16 cellular contexts compared by ENCODE assay signal in the genomic region with DNA sequence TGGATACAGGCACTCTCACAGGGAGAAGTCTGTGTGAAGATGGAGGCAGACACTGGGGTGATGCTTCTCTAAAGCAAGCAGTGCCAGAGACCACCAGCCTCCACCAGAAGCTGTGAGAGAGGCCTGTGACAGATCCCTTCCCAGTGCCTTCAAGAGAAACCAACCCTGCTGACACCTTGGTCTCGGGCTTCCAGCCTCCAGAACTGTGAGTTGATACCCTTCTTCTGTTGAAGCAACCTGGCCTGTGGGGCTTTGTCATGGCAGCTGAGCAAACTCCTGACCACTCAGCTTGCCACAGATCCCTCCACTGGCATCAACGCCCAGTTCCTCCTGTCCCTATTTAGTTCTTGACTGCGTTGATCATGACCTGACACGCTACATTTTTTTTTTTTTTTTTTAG. TPM values are rescaled to one million over a fixed set of nuclear protein-coding genes. Genes with fewer than 3 reads are reported as not detected.
A peak's percentile ranks its signal among the peaks of the same experiment; 100 is the strongest.
DNase-seq lines count a peak whose midpoint lies in the region; ATAC-seq, FAIRE-seq and TF ChIP-seq lines count a peak whose summit lies in the region.
"Had no signal": no experiment of that assay in that cellular context is flagged by ENCODE, and none has a peak within 500 bp of the region (broad histone marks: within the 10 kb centered on the region; RNA-seq: fewer than 3 reads in every experiment).

No MANE protein-coding gene starts in this region.

- FAIRE-seq in urothelium cell line (lab: Jason Lieb, UNC) = no peak
- FAIRE-seq: H1 had no signal

- H3K27ac Mint-ChIP-seq in T-helper 17 cell = no peak overlapping the region
- H3K27ac Mint-ChIP-seq: B cell; CD8-positive, alpha-beta T cell; H9 had no signal

- no peaks in the 10 kb centered on the region for H3K27me3 ChIP-seq in lower lobe of right lung (ENCODE audit: low read depth)
- no peaks in the 10 kb centered on the region for H3K27me3 ChIP-seq in effector memory CD4-positive, alpha-beta T cell (replicated peaks; ENCODE audit: control insufficient read depth, insufficient read depth, low read length, poor library complexity, severe bottlenecking)
- H3K27me3 ChIP-seq: BLaER1 treated with 17β-estradiol and CSF1 and Interleukin-3, amounts not matched to agents 10 nM and 100 nM had no signal

- no peak overlapping the region for H3K4me3 Mint-ChIP-seq in T-helper 17 cell
- H3K4me3 Mint-ChIP-seq: B cell; CD8-positive, alpha-beta T cell; H9 had no signal

- H3K4me3 ChIP-seq in HEK293 (ENCODE audit: low read depth, low read length) = no peak overlapping the region
- H3K4me3 ChIP-seq in lower lobe of right lung = no peak overlapping the region
- H3K4me3 ChIP-seq in effector memory CD4-positive, alpha-beta T cell (ENCODE audit: insufficient read depth, low read depth, low read length, poor library complexity, severe bottlenecking) = no peak overlapping the region
- H3K4me3 ChIP-seq: BLaER1 treated with 17β-estradiol and CSF1 and Interleukin-3, amounts not matched to agents 10 nM and 100 nM had no signal

- no peak for TF ChIP-seq CTCF in HEK293 (tag by site-specific recombination; IDR thresholded peaks at IDR 0.05)
- no peak for TF ChIP-seq CTCF in RWPE1 (conservative IDR thresholded peaks at IDR 0.05; ENCODE audit: low read depth)
- TF ChIP-seq CTCF in lower lobe of right lung (IDR thresholded peaks at IDR 0.05) = no peak

- no peaks in the 10 kb centered on the region for H3K4me1 Mint-ChIP-seq in T-helper 17 cell
- H3K4me1 Mint-ChIP-seq: B cell, H9 had no signal

- H3K4me1 ChIP-seq in HEK293 (ENCODE audit: control insufficient read depth, insufficient read depth, low read length) (no peaks in the 10 kb centered on the region), lower lobe of right lung (no peaks in the 10 kb centered on the region)
- no peaks in the 10 kb centered on the region for H3K4me1 ChIP-seq in effector memory CD4-positive, alpha-beta T cell (ENCODE audit: control insufficient read depth, insufficient read depth, low read length, poor library complexity, severe bottlenecking)
- H3K4me1 ChIP-seq: BLaER1 treated with 17β-estradiol and CSF1 and Interleukin-3, amounts not matched to agents 10 nM and 100 nM had no signal

- H3K9me3 ChIP-seq in HEK293 (ENCODE audit: control insufficient read depth, insufficient read depth, low read depth, low read length) = no peaks in the 10 kb centered on the region
- H3K9me3 ChIP-seq in lower lobe of right lung = no peaks in the 10 kb centered on the region
- no peaks in the 10 kb centered on the region for H3K9me3 ChIP-seq in T-helper 17 cell (ENCODE audit: control insufficient read depth, low read length, poor library complexity, severe bottlenecking)
- H3K9me3 ChIP-seq in effector memory CD4-positive, alpha-beta T cell (ENCODE audit: control insufficient read depth, low read length) = no peaks in the 10 kb centered on the region
- H3K9me3 ChIP-seq: BLaER1 treated with 17β-estradiol and CSF1 and Interleukin-3, amounts not matched to agents 10 nM and 100 nM had no signal

- ATAC-seq in lower lobe of right lung (no peak), T-helper 17 cell (no peak)
- ATAC-seq: CD8-positive, alpha-beta T cell had no signal

- H3K36me3 ChIP-seq in HEK293 (ENCODE audit: control insufficient read depth in 2 of 2, insufficient read depth in 1 of 2, low read length in 2 of 2) = peaks cover 12 to 90% of the 10 kb centered on the region in 2 experiments
- peaks cover 87% of the 10 kb centered on the region for H3K36me3 ChIP-seq in lower lobe of right lung
- H3K36me3 ChIP-seq in effector memory CD4-positive, alpha-beta T cell (ENCODE audit: control insufficient read depth, insufficient read depth, low read length) = peaks cover 75% of the 10 kb centered on the region

- no peaks in the 10 kb centered on the region for H3K27me3 Mint-ChIP-seq in T-helper 17 cell
- H3K27me3 Mint-ChIP-seq: B cell had no signal

- H3K36me3 Mint-ChIP-seq in T-helper 17 cell (ENCODE audit: low read depth) = peaks cover 2% of the 10 kb centered on the region

- CTCF ChIA-PET in HEK293 (lab: Yijun Ruan, JAX) = interaction anchor here (0.8 kb wide), 1 partner anchor 26 kb away, joined by 6 read pairs; no protein-coding TSS in a partner anchor
- CTCF ChIA-PET in RWPE1 (lab: Yijun Ruan, JAX) = no interaction called here

- POLR2A ChIA-PET in HEK293 (lab: Yijun Ruan, JAX) = no interaction called here
- POLR2A ChIA-PET in RWPE1 (lab: Yijun Ruan, JAX; ENCODE audit: low non-redundant PET) = no interaction called here

- H3K27ac ChIP-seq in HEK293 (ENCODE audit: extremely low read depth, low read depth, low read length) (no peak overlapping the region), RWPE1 (peak overlapping the region; percentile 55), lower lobe of right lung (no peak overlapping the region)
- H3K27ac ChIP-seq in effector memory CD4-positive, alpha-beta T cell (ENCODE audit: insufficient read depth, low read length, poor library complexity, severe bottlenecking) = no peak overlapping the region
- H3K27ac ChIP-seq: BLaER1 treated with 17β-estradiol and CSF1 and Interleukin-3, amounts not matched to agents 10 nM and 100 nM; HL-60 had no signal

- intact Hi-C loops in lower lobe of right lung (cut with DNase I) = no loop called here

- DNase-seq in RWPE1 (ENCODE audit: low spot score) (no peak), lower lobe of right lung (peak; percentile 7), T-helper 17 cell (no peak), urothelium cell line (ENCODE audit: low spot score) (no peak)
- DNase-seq in effector memory CD4-positive, alpha-beta T cell = no peak
- DNase-seq: Calu3; CD8-positive, alpha-beta T cell; DMS79 treated with DMSO at 0.1 percent for 48 hours; GF-D8; H9; IMR-90 had no signal

TF ChIP-seq in HEK293, 187 proteins besides CTCF, POLR2A, EP300 and RAD21:
- TF ChIP-seq ZNF548 (tag by site-specific recombination; IDR thresholded peaks at IDR 0.05) = peak; percentile 94
- TF ChIP-seq ZNF280C (tag by site-specific recombination; IDR thresholded peaks at IDR 0.05) = no peak

RNA-seq across cellular contexts. Expression of gene ELAVL1, which starts 29.0 kb away (rescaled TPM):
- total RNA-seq in lower lobe of right lung (66.3 TPM), T-helper 17 cell (10 to 100 TPM; 37.5 to 40.7 TPM)

RNA-seq across cellular contexts. Expression of gene TIMM44, which starts 33.0 kb away (rescaled TPM):
- total RNA-seq in lower lobe of right lung (45.2 TPM), T-helper 17 cell (10 to 100 TPM; 89.5 to 93.1 TPM)

RNA-seq across cellular contexts. Expression of gene CTXN1, which starts 50.5 kb away (rescaled TPM):
- total RNA-seq in lower lobe of right lung (5.8 TPM), T-helper 17 cell (not detected)
- total RNA-seq: B cell; CD8-positive, alpha-beta T cell had no signal

RNA-seq across cellular contexts. Expression of gene SNAPC2, which starts 56.3 kb away (rescaled TPM):
- total RNA-seq in lower lobe of right lung = 17.6 TPM
- total RNA-seq in T-helper 17 cell = 10 to 100 TPM; 12.6 to 16.0 TPM
